Comparison of ENCODE assay signal across 8 cellular contexts in the genomic region with DNA sequence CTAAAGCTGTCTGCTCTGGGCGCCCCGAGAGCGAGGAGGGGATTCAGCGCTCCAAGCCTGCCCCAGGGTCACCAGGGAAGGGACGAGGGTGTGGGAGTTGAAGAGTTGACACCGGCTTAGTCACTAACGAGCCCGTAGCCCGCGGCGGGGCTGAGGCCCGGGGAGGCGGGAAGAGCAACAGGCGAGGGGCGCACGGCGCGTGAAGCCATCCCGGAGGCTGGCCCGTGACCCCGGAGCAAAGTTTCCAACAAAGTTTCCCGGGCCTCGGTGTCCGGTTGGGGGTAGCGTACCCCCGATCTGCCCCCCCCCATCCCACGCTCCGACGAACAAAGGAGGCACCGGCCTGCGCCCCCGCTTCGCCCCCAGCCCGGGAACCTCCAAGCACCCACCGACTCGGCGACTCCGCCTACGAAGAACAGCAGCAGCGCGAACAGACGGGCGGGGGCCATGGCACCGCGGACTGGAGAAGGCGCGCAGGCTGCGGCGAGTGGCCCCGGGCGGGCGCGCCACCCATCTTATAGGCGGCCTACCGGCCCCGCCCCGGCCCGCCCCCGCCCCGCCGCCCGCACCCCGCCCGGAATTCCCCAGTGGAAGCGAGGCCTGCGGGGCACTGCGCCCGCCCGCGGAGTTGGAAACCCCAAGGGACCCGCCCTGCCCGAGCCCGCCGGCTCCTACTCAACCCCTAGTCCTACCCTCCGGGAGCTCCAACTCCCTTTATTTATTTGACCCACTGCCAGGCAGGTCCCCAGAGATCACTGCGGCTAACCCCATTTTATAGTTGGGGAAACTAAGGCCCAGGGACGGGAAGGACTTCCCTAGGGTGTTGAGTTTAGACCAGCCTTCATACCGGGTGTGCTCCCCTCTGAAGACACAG. TPM values are rescaled to one million over a fixed set of nuclear protein-coding genes. Genes with fewer than 3 reads are reported as not detected.
DNase-seq lines count a peak whose midpoint lies in the region; ATAC-seq and TF ChIP-seq lines count a peak whose summit lies in the region.

SDC4 (minus strand) TSS at position 489 of the 874 bp plus-strand sequence; CDS start at position 449, 40 bp downstream.

- no peaks in the 10 kb centered on the region for H3K9me3 ChIP-seq in NT2/D1 (ENCODE audit: insufficient read depth, low read length)
- H3K9me3 ChIP-seq in esophagus squamous epithelium, result no peaks in the 10 kb centered on the region
- H3K9me3 ChIP-seq in naive thymus-derived CD4-positive, alpha-beta T cell (ENCODE audit: control insufficient read depth in 2 of 3, low read length in 3 of 3), result no peaks in the 10 kb centered on the region

- H3K4me1 ChIP-seq in NT2/D1 (ENCODE audit: insufficient read depth, insufficient read length) (peaks cover 19% of the 10 kb centered on the region), esophagus squamous epithelium (peaks cover 35 to 57% (median 39%) of the 10 kb centered on the region in 3 donors)
- peaks cover 4% of the 10 kb centered on the region in 2 donors for H3K4me1 ChIP-seq in naive thymus-derived CD4-positive, alpha-beta T cell (ENCODE audit: control insufficient read depth in 2 of 2, insufficient read depth in 2 of 2, low read length in 2 of 2)

- H3K36me3 ChIP-seq in NT2/D1 (ENCODE audit: insufficient read depth, insufficient read length, low read length), result peaks cover 28% of the 10 kb centered on the region
- no peaks in the 10 kb centered on the region for H3K36me3 ChIP-seq in esophagus squamous epithelium
- no peaks in the 10 kb centered on the region for H3K36me3 ChIP-seq in naive thymus-derived CD4-positive, alpha-beta T cell (ENCODE audit: control insufficient read depth in 2 of 3, insufficient read depth in 3 of 3, low read length in 3 of 3)

- CTCF ChIA-PET in naive thymus-derived CD4-positive, alpha-beta T cell (lab: Charles Lee), result interaction anchor here (0.6 kb wide), 1 partner anchor 495 kb away, joined by 3 read pairs; no protein-coding TSS in a partner anchor

- peak; percentile 19 for DNase-seq in NCI-H1436 (lab: John Stamatoyannopoulos, UW)
- DNase-seq in NCI-H1436 treated with DMSO at 0.1 percent for 48 hours (lab: John Stamatoyannopoulos, UW), result no peak
- DNase-seq in NT2/D1 (ENCODE audit: low read depth, low spot score), result no peak
- DNase-seq in activated T-helper 1 cell treated with anti-CD3 and anti-CD28 coated beads, Interleukin-12 subunit alpha, Interleukin-12 subunit beta, Interleukin-2, Interleukin-4 antibody, amounts not matched to agents 30 ng/mL and 10 ng/mL and 1 ng/mL, durations not matched to agents 14 hours and 24 hours and 36 hours (ENCODE audit: low spot score), result peak; percentile 71
- DNase-seq in esophagus squamous epithelium (lab: John Stamatoyannopoulos, UW), result no peak
- peak in 3 of 9 donors; percentile 13 to 85 (median 42) for DNase-seq in naive thymus-derived CD4-positive, alpha-beta T cell
- DNase-seq in stimulated activated naive CD8-positive, alpha-beta T cell treated with anti-CD3 and anti-CD28 coated beads, Interleukin-15, Interleukin-2, amounts not matched to agents 100 U/mL and 50 U/mL, for 24 hours, result peak; percentile 76
- DNase-seq in NCI-H187 treated with DMSO at 0.1 percent for 48 hours (lab: John Stamatoyannopoulos, UW), result no peak

- H3K4me3 Mint-ChIP-seq in activated T-helper 1 cell treated with anti-CD3 and anti-CD28 coated beads, Interleukin-12 subunit alpha, Interleukin-12 subunit beta, Interleukin-2, Interleukin-4 antibody, amounts not matched to agents 30 ng/mL and 10 ng/mL and 1 ng/mL, durations not matched to agents 14 hours and 24 hours and 36 hours, result peak within 1 kb of the TSS; percentile 98
- H3K4me3 Mint-ChIP-seq in naive thymus-derived CD4-positive, alpha-beta T cell, result peak within 1 kb of the TSS; percentile 45 to 95 (median 74)

- H3K4me1 Mint-ChIP-seq in activated T-helper 1 cell treated with anti-CD3 and anti-CD28 coated beads, Interleukin-12 subunit alpha, Interleukin-12 subunit beta, Interleukin-2, Interleukin-4 antibody, amounts not matched to agents 30 ng/mL and 10 ng/mL and 1 ng/mL, durations not matched to agents 14 hours and 24 hours and 36 hours (ENCODE audit: low read depth), result peaks cover 57% of the 10 kb centered on the region
- H3K4me1 Mint-ChIP-seq in naive thymus-derived CD4-positive, alpha-beta T cell, result peaks cover 3 to 51% (median 7%) of the 10 kb centered on the region in 7 donors

- intact Hi-C loops in activated T-helper 1 cell treated with anti-CD3 and anti-CD28 coated beads, Interleukin-12 subunit alpha, Interleukin-12 subunit beta, Interleukin-2, Interleukin-4 antibody, amounts not matched to agents 30 ng/mL and 10 ng/mL and 1 ng/mL, durations not matched to agents 14 hours and 24 hours and 36 hours (cut with micrococcal nuclease), result loop anchor here (1.0 kb wide), 2 partner anchors 9 to 15 kb away; partner anchors contain the start of gene SYS1
- intact Hi-C loops in esophagus squamous epithelium (cut with DNase I), result no loop called here
- intact Hi-C loops in naive thymus-derived CD4-positive, alpha-beta T cell (cut with micrococcal nuclease), result loop anchor here in 1 of 2 donors (1.0 to 2.0 kb wide), 2 partner anchors 9 to 29 kb away; no protein-coding TSS in a partner anchor

- peak within 1 kb of the TSS; percentile 80 for H3K27ac Mint-ChIP-seq in activated T-helper 1 cell treated with anti-CD3 and anti-CD28 coated beads, Interleukin-12 subunit alpha, Interleukin-12 subunit beta, Interleukin-2, Interleukin-4 antibody, amounts not matched to agents 30 ng/mL and 10 ng/mL and 1 ng/mL, durations not matched to agents 14 hours and 24 hours and 36 hours
- H3K27ac Mint-ChIP-seq in naive thymus-derived CD4-positive, alpha-beta T cell, result peak within 1 kb of the TSS in 1 of 9 donors; percentile 83

- H3K36me3 Mint-ChIP-seq in activated T-helper 1 cell treated with anti-CD3 and anti-CD28 coated beads, Interleukin-12 subunit alpha, Interleukin-12 subunit beta, Interleukin-2, Interleukin-4 antibody, amounts not matched to agents 30 ng/mL and 10 ng/mL and 1 ng/mL, durations not matched to agents 14 hours and 24 hours and 36 hours (ENCODE audit: low read depth), result peaks cover 32% of the 10 kb centered on the region
- no peaks in the 10 kb centered on the region for H3K36me3 Mint-ChIP-seq in naive thymus-derived CD4-positive, alpha-beta T cell

- no peaks in the 10 kb centered on the region for H3K27me3 ChIP-seq in NT2/D1 (ENCODE audit: insufficient read depth, insufficient read length)
- peaks cover 0 to 5% (median 0%) of the 10 kb centered on the region in 4 donors for H3K27me3 ChIP-seq in esophagus squamous epithelium
- no peaks in the 10 kb centered on the region for H3K27me3 ChIP-seq in naive thymus-derived CD4-positive, alpha-beta T cell (ENCODE audit: control insufficient read depth in 2 of 2, insufficient read depth in 2 of 2, low read length in 2 of 2)

- no peaks in the 10 kb centered on the region for H3K9me3 Mint-ChIP-seq in activated T-helper 1 cell treated with anti-CD3 and anti-CD28 coated beads, Interleukin-12 subunit alpha, Interleukin-12 subunit beta, Interleukin-2, Interleukin-4 antibody, amounts not matched to agents 30 ng/mL and 10 ng/mL and 1 ng/mL, durations not matched to agents 14 hours and 24 hours and 36 hours
- H3K9me3 Mint-ChIP-seq in naive thymus-derived CD4-positive, alpha-beta T cell, result no peaks in the 10 kb centered on the region

- H3K9ac ChIP-seq in NT2/D1 (ENCODE audit: insufficient read length, low read depth), result peak within 1 kb of the TSS; percentile 93

- 25% methylated on average over 9 of the region's 78 CpGs; no CpG with 5 or more reads in 1 of the 2 donors for WGBS in esophagus squamous epithelium, 2 donors

- H3K4me3 ChIP-seq in NT2/D1 (ENCODE audit: insufficient read length, low read depth) (peak within 1 kb of the TSS; percentile 64), esophagus squamous epithelium (peak within 1 kb of the TSS; percentile 77 to 87 (median 80))
- H3K4me3 ChIP-seq in naive thymus-derived CD4-positive, alpha-beta T cell (ENCODE audit: low read length), result peak within 1 kb of the TSS; percentile 54

- POLR2A ChIA-PET in naive thymus-derived CD4-positive, alpha-beta T cell (lab: Charles Lee), result interaction anchor here (1.0 kb wide), 1 partner anchor 15 kb away, joined by 7 read pairs; the partner anchor contains the start of gene SYS1

- ATAC-seq in naive thymus-derived CD4-positive, alpha-beta T cell, result peak; percentile 87
- ATAC-seq in stimulated activated naive CD8-positive, alpha-beta T cell treated with anti-CD3 and anti-CD28 coated beads, Interleukin-15, Interleukin-2, amounts not matched to agents 100 U/mL and 50 U/mL, for 24 hours, result peak; percentile 79

- peak within 1 kb of the TSS; percentile 90 to 98 (median 94) for H3K27ac ChIP-seq in esophagus squamous epithelium
- no peak within 1 kb of the TSS for H3K27ac ChIP-seq in naive thymus-derived CD4-positive, alpha-beta T cell (ENCODE audit: low read depth, low read length)

- peak in 2 of 4 donors; percentile 93 to 94 for TF ChIP-seq POLR2A in esophagus squamous epithelium (IDR thresholded peaks at IDR 0.05)

- TF ChIP-seq CTCF in esophagus squamous epithelium (IDR thresholded peaks at IDR 0.05), result no peak

- H3K27me3 Mint-ChIP-seq in activated T-helper 1 cell treated with anti-CD3 and anti-CD28 coated beads, Interleukin-12 subunit alpha, Interleukin-12 subunit beta, Interleukin-2, Interleukin-4 antibody, amounts not matched to agents 30 ng/mL and 10 ng/mL and 1 ng/mL, durations not matched to agents 14 hours and 24 hours and 36 hours (ENCODE audit: insufficient read depth), result no peaks in the 10 kb centered on the region
- H3K27me3 Mint-ChIP-seq in naive thymus-derived CD4-positive, alpha-beta T cell, result peaks cover 0 to 18% (median 7%) of the 10 kb centered on the region in 5 donors

RNA-seq across cellular contexts. Expression of gene SDC4, which starts in this region (rescaled TPM):
- total RNA-seq in activated T-helper 1 cell treated with anti-CD3 and anti-CD28 coated beads, Interleukin-12 subunit alpha, Interleukin-12 subunit beta, Interleukin-2, Interleukin-4 antibody, amounts not matched to agents 30 ng/mL and 10 ng/mL and 1 ng/mL, durations not matched to agents 14 hours and 24 hours and 36 hours, result 220 and 222 TPM in 2 replicates
- 100 to 1,000 TPM in 3 of 4 donors, 10 to 100 TPM in 1; 88.1 to 174 (median 120) TPM for total RNA-seq in esophagus squamous epithelium
- total RNA-seq in naive thymus-derived CD4-positive, alpha-beta T cell, result 10 to 100 TPM in 1 of 5 experiments, 1 to 10 TPM in 1, under 1 TPM in 3; 0.38 to 46.7 (median 0.56) TPM
- polyA plus RNA-seq in naive thymus-derived CD4-positive, alpha-beta T cell, result under 1 TPM in 1 of 2 donors, not detected in 1; 0.21 TPM

Comparison
In these comparisons a context has a peak if more than half of its experiments do, and no peak if none do; other contexts are left out.
1. DNase-seq: peak in NCI-H1436 (single experiment), activated T-helper 1 cell treated with anti-CD3 and anti-CD28 coated beads, Interleukin-12 subunit alpha, Interleukin-12 subunit beta, Interleukin-2, Interleukin-4 antibody, amounts not matched to agents 30 ng/mL and 10 ng/mL and 1 ng/mL, durations not matched to agents 14 hours and 24 hours and 36 hours (single experiment) and stimulated activated naive CD8-positive, alpha-beta T cell treated with anti-CD3 and anti-CD28 coated beads, Interleukin-15, Interleukin-2, amounts not matched to agents 100 U/mL and 50 U/mL, for 24 hours (single experiment); none in NCI-H1436 treated with DMSO at 0.1 percent for 48 hours (single experiment), NT2/D1 (single experiment), esophagus squamous epithelium (single experiment) and NCI-H187 treated with DMSO at 0.1 percent for 48 hours (single experiment).
2. Peak in every context shown above with its lines, with median percentiles within 50 percentile points of each other: H3K4me3 ChIP-seq.